8 cellular contexts compared by ENCODE assay signal in genomic region chr12:108856170-108856427, GRCh38. TPM values are rescaled to one million over a fixed set of nuclear protein-coding genes. Genes with fewer than 3 reads are reported as not detected.
DNase-seq lines count a peak whose midpoint lies in the region; ATAC-seq lines count a peak whose summit lies in the region.

No MANE protein-coding gene starts in this region.

- H3K27ac Mint-ChIP-seq in activated CD8-positive, alpha-beta T cell treated with anti-CD3 and anti-CD28 coated beads, Interleukin-2, amount 10 ng/mL, durations not matched to agents 7 days and 5 days: peak overlapping the region; percentile 92

- peak overlapping the region; percentile 93 for H3K4me3 Mint-ChIP-seq in activated CD8-positive, alpha-beta T cell treated with anti-CD3 and anti-CD28 coated beads, Interleukin-2, amount 10 ng/mL, durations not matched to agents 7 days and 5 days

- peaks cover 24% of the 10 kb centered on the region for H3K4me1 ChIP-seq in right cardiac atrium (ENCODE audit: control insufficient read depth, insufficient read depth, low read length)
- H3K4me1 ChIP-seq in skeletal muscle tissue (ENCODE audit: control insufficient read depth in 3 of 3, insufficient read depth in 3 of 3, low read length in 3 of 3): peaks cover 38 to 58% (median 57%) of the 10 kb centered on the region in 3 donors

- 15% methylated on average over 6 of the region's 6 CpGs for WGBS in right cardiac atrium

- H3K9me3 ChIP-seq in right cardiac atrium (ENCODE audit: control insufficient read depth, low read length) (no peaks in the 10 kb centered on the region), skeletal muscle tissue (ENCODE audit: control insufficient read depth in 3 of 3, low read length in 3 of 3) (no peaks in the 10 kb centered on the region)

- peaks cover 56% of the 10 kb centered on the region for H3K4me1 Mint-ChIP-seq in activated CD8-positive, alpha-beta T cell treated with anti-CD3 and anti-CD28 coated beads, Interleukin-2, amount 10 ng/mL, durations not matched to agents 7 days and 5 days (ENCODE audit: low read depth)

- POLR2A ChIA-PET in activated CD8-positive, alpha-beta T cell treated with anti-CD3 and anti-CD28 coated beads, Interleukin-2, amount 10 ng/mL, durations not matched to agents 7 days and 5 days (lab: Charles Lee): no interaction called here

- H3K36me3 ChIP-seq in H7 (replicated peaks; ENCODE audit: control insufficient read depth, insufficient read depth, low read length): peaks cover 2% of the 10 kb centered on the region
- peaks cover 0 to 9% (median 4%) of the 10 kb centered on the region in 3 donors for H3K36me3 ChIP-seq in skeletal muscle tissue (ENCODE audit: control insufficient read depth in 3 of 3, insufficient read depth in 3 of 3, low read length in 3 of 3)

- H3K4me3 ChIP-seq in H7 (ENCODE audit: insufficient read depth, low read depth, low read length) (no peak overlapping the region), right cardiac atrium (ENCODE audit: low read length) (peak overlapping the region; percentile 90), skeletal muscle tissue (ENCODE audit: low read length in 3 of 3) (peak overlapping the region; percentile 83 to 99 (median 86))

- ATAC-seq in activated CD8-positive, alpha-beta T cell treated with anti-CD3 and anti-CD28 coated beads, Interleukin-2, amount 10 ng/mL, durations not matched to agents 7 days and 5 days: no peak
- ATAC-seq in right cardiac atrium (no peak), GM21360 (IDR thresholded peaks at IDR 0.05; ENCODE audit: unreplicated experiment) (no peak), GM19467 (IDR thresholded peaks at IDR 0.05; ENCODE audit: unreplicated experiment) (no peak)

- peaks cover 32% of the 10 kb centered on the region for H3K36me3 Mint-ChIP-seq in activated CD8-positive, alpha-beta T cell treated with anti-CD3 and anti-CD28 coated beads, Interleukin-2, amount 10 ng/mL, durations not matched to agents 7 days and 5 days (ENCODE audit: low read depth)

- intact Hi-C loops in right cardiac atrium (cut with DNase I): loop anchor here (5.0 to 10.0 kb wide), 4 partner anchors 34 to 291 kb away; partner anchors contain the start of genes ISCU (in 1 of the 4) and SART3 (in 1 of the 4)

- peaks cover 2% of the 10 kb centered on the region; the same call in 1 of the 2 replicates for H3K27me3 ChIP-seq in H7 (ENCODE audit: control insufficient read depth, insufficient read depth, low read length)
- no peaks in the 10 kb centered on the region for H3K27me3 ChIP-seq in right cardiac atrium (ENCODE audit: control insufficient read depth, insufficient read depth)
- no peaks in the 10 kb centered on the region for H3K27me3 ChIP-seq in skeletal muscle tissue (ENCODE audit: control insufficient read depth in 3 of 3, insufficient read depth in 3 of 3, low read length in 3 of 3)

- H3K9ac ChIP-seq in skeletal muscle tissue (ENCODE audit: low read depth in 1 of 3, low read length in 3 of 3): peak overlapping the region; percentile 86 to 100 (median 99)

- peak overlapping the region; percentile 87 for H3K27ac ChIP-seq in right cardiac atrium (ENCODE audit: low read length)
- H3K27ac ChIP-seq in skeletal muscle tissue (ENCODE audit: low read depth, low read length): peak overlapping the region; percentile 94

- DNase-seq in H7 (peak; percentile 13), right cardiac atrium (peak in 1 of 3 donors; percentile 56), NCI-H1436 treated with DMSO at 0.1 percent for 48 hours (lab: John Stamatoyannopoulos, UW) (no peak), EL (no peak)
- DNase-seq in activated CD8-positive, alpha-beta T cell treated with anti-CD3 and anti-CD28 coated beads, Interleukin-2, amount 10 ng/mL, durations not matched to agents 7 days and 5 days: no peak

- no peaks in the 10 kb centered on the region for H3K9me3 Mint-ChIP-seq in activated CD8-positive, alpha-beta T cell treated with anti-CD3 and anti-CD28 coated beads, Interleukin-2, amount 10 ng/mL, durations not matched to agents 7 days and 5 days (ENCODE audit: insufficient read depth)

- CTCF ChIA-PET in activated CD8-positive, alpha-beta T cell treated with anti-CD3 and anti-CD28 coated beads, Interleukin-2, amount 10 ng/mL, durations not matched to agents 7 days and 5 days (lab: Charles Lee): no interaction called here

- H3K27me3 Mint-ChIP-seq in activated CD8-positive, alpha-beta T cell treated with anti-CD3 and anti-CD28 coated beads, Interleukin-2, amount 10 ng/mL, durations not matched to agents 7 days and 5 days (ENCODE audit: low read depth): peaks cover 8% of the 10 kb centered on the region

RNA-seq across cellular contexts. Expression of gene SSH1, which starts 1.3 kb away (rescaled TPM):
- 6.1 and 8.7 TPM in 2 replicates for total RNA-seq in H7 (2014; rRNA removed; shearing (Covaris generic))
- total RNA-seq in activated CD8-positive, alpha-beta T cell treated with anti-CD3 and anti-CD28 coated beads, Interleukin-2, amount 10 ng/mL, durations not matched to agents 7 days and 5 days: 10 to 100 TPM; 27.5 to 29.8 TPM
- total RNA-seq in right cardiac atrium (10 to 100 TPM; 39.2 to 46.6 (median 41.5) TPM), skeletal muscle tissue (11.0 TPM)
- polyA plus RNA-seq in right cardiac atrium: 11.6 TPM

RNA-seq across cellular contexts. Expression of gene DAO, which starts 23.8 kb away (rescaled TPM):
- not detected in 2 replicates for total RNA-seq in H7 (2014; rRNA removed; shearing (Covaris generic))
- not detected for total RNA-seq in activated CD8-positive, alpha-beta T cell treated with anti-CD3 and anti-CD28 coated beads, Interleukin-2, amount 10 ng/mL, durations not matched to agents 7 days and 5 days
- total RNA-seq in right cardiac atrium: not detected
- polyA plus RNA-seq in right cardiac atrium: not detected
- total RNA-seq in skeletal muscle tissue: not detected
